ENCODE assay signal across 1 cellular context in genomic region chr4:4289055-4289454, GRCh38.
TF ChIP-seq lines count a peak whose summit lies in the region.

No MANE protein-coding gene starts in this region.

TF ChIP-seq in WTC11, 78 proteins besides CTCF, POLR2A, EP300 and RAD21 (continued from another document):
- TF ChIP-seq, protein P1, sequence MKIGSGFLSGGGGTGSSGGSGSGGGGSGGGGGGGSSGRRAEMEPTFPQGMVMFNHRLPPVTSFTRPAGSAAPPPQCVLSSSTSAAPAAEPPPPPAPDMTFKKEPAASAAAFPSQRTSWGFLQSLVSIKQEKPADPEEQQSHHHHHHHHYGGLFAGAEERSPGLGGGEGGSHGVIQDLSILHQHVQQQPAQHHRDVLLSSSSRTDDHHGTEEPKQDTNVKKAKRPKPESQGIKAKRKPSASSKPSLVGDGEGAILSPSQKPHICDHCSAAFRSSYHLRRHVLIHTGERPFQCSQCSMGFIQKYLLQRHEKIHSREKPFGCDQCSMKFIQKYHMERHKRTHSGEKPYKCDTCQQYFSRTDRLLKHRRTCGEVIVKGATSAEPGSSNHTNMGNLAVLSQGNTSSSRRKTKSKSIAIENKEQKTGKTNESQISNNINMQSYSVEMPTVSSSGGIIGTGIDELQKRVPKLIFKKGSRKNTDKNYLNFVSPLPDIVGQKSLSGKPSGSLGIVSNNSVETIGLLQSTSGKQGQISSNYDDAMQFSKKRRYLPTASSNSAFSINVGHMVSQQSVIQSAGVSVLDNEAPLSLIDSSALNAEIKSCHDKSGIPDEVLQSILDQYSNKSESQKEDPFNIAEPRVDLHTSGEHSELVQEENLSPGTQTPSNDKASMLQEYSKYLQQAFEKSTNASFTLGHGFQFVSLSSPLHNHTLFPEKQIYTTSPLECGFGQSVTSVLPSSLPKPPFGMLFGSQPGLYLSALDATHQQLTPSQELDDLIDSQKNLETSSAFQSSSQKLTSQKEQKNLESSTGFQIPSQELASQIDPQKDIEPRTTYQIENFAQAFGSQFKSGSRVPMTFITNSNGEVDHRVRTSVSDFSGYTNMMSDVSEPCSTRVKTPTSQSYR (CRISPR knock-in tag; IDR thresholded peaks at IDR 0.05), result no peak
- TF ChIP-seq MXD4 (CRISPR knock-in tag; IDR thresholded peaks at IDR 0.05; ENCODE audit: borderline replicate concordance) (no peak), TEAD1 (CRISPR knock-in tag; IDR thresholded peaks at IDR 0.05) (no peak), FOXK1 (CRISPR knock-in tag; IDR thresholded peaks at IDR 0.05) (no peak), TCF7 (CRISPR knock-in tag; IDR thresholded peaks at IDR 0.05; ENCODE audit: low read depth) (no peak), ZNF396 (CRISPR knock-in tag; IDR thresholded peaks at IDR 0.05; ENCODE audit: borderline replicate concordance) (no peak), JAZF1 (CRISPR knock-in tag; IDR thresholded peaks at IDR 0.05) (no peak), ZNF423 (CRISPR knock-in tag; IDR thresholded peaks at IDR 0.05) (no peak)
- TF ChIP-seq, protein P2, sequence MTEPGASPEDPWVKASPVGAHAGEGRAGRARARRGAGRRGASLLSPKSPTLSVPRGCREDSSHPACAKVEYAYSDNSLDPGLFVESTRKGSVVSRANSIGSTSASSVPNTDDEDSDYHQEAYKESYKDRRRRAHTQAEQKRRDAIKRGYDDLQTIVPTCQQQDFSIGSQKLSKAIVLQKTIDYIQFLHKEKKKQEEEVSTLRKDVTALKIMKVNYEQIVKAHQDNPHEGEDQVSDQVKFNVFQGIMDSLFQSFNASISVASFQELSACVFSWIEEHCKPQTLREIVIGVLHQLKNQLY (CRISPR knock-in tag; IDR thresholded peaks at IDR 0.05), result no peak
- TF ChIP-seq, protein P3, sequence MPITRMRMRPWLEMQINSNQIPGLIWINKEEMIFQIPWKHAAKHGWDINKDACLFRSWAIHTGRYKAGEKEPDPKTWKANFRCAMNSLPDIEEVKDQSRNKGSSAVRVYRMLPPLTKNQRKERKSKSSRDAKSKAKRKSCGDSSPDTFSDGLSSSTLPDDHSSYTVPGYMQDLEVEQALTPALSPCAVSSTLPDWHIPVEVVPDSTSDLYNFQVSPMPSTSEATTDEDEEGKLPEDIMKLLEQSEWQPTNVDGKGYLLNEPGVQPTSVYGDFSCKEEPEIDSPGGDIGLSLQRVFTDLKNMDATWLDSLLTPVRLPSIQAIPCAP (CRISPR knock-in tag; IDR thresholded peaks at IDR 0.05), result no peak
